ENCODE assay signal across 9 cellular contexts in the genomic region with DNA sequence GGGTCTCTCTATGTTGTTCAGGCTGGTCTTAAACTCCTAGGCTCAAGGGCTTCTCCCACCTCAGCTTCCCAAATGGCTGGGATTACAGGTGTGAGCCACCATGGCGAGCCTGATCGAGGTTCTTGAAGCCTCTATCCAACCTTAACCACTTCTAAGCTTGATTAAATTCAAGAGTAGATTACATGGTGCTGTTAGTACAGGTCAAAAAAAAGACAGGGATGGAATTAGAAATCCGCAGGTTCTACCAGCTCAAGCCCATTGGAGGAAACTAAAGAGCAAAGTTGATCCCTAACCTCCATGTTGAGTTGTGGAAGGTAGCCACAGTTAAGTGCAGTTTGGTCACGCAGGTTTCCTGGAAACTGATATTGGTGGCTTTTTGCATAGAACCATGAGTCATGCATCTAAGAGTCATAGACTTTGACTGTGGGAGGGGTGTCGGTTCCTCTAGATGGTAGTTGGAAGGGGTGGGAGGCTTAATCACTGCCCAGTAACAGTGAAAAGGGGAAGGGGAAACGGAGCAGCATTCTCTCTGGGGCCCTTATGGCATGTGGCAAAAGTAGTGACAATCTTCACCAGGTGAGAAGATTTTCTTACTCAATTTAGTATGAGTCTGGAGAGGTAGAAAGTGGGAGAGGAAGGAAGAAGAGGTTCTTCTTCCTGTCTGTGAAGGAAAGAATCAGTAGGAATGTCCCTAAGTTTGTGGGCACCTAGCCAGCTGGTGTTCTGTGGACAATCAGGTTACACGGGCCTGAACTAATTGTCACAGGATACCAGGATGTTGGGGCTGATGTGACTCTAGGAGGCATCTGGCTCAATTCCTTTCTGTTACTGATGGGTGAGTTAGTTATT. TPM values are rescaled to one million over a fixed set of nuclear protein-coding genes. Genes with fewer than 3 reads are reported as not detected.
DNase-seq lines count a peak whose midpoint lies in the region; FAIRE-seq and TF ChIP-seq lines count a peak whose summit lies in the region.
"Had no signal": no experiment of that assay in that cellular context is flagged by ENCODE, and none has a peak within 500 bp of the region (broad histone marks: within the 10 kb centered on the region; RNA-seq: fewer than 3 reads in every experiment).

No MANE protein-coding gene starts in this region.

- H3K4me1 ChIP-seq in HEK293 (ENCODE audit: control insufficient read depth, insufficient read depth, low read length) (no peaks in the 10 kb centered on the region), OCI-LY7 (ENCODE audit: insufficient read depth, low read length, poor library complexity, severe bottlenecking) (peaks cover 83% of the 10 kb centered on the region)

- H3K9me2 ChIP-seq in OCI-LY7 (ENCODE audit: insufficient read depth, low read length): no peaks in the 10 kb centered on the region

- H4K20me1 ChIP-seq in OCI-LY7 (ENCODE audit: insufficient read depth, low read length): no peaks in the 10 kb centered on the region

- no peak for DNase-seq in GM12892 (ENCODE audit: insufficient read length)
- DNase-seq in OCI-LY7 (ENCODE audit: low spot score): peak; percentile 29
- DNase-seq in stimulated activated CD4-positive, alpha-beta T cell treated with anti-CD3 and anti-CD28 coated beads, TNF-alpha, amount 100 ng/mL, for 1 hour (ENCODE audit: low read depth in 3 of 3, low spot score in 1 of 3): peak in 2 of 3 donors; percentile 10 to 27
- DNase-seq in type B pancreatic cell (ENCODE audit: extremely low spot score, unreplicated experiment): no peak
- no peak for DNase-seq in osteocyte (ENCODE audit: extremely low spot score, unreplicated experiment)
- DNase-seq in T1000 (lab: John Stamatoyannopoulos, UW): no peak

- peak overlapping the region; percentile 100 for H3K27ac Mint-ChIP-seq in activated naive CD4-positive, alpha-beta T cell treated with anti-CD3 and anti-CD28 coated beads, Interleukin-2, amount 50 U/mL, for 24 hours
- H3K27ac Mint-ChIP-seq in type B pancreatic cell: no peak overlapping the region
- no peak overlapping the region for H3K27ac Mint-ChIP-seq in osteocyte (ENCODE audit: unreplicated experiment)

- no peak overlapping the region for H3K4me3 ChIP-seq in HEK293 (ENCODE audit: low read depth, low read length)
- no peak overlapping the region for H3K4me3 ChIP-seq in OCI-LY7 (ENCODE audit: low read depth, low read length, poor library complexity, severe bottlenecking)

- no peaks in the 10 kb centered on the region for H3K9me3 ChIP-seq in HEK293 (ENCODE audit: control insufficient read depth, insufficient read depth, low read depth, low read length)
- H3K9me3 ChIP-seq in OCI-LY7 (ENCODE audit: low read length): peaks cover 8% of the 10 kb centered on the region; the same call in 1 of the 2 replicates

- no peaks in the 10 kb centered on the region for H3K36me3 ChIP-seq in HEK293 (ENCODE audit: control insufficient read depth in 2 of 2, insufficient read depth in 1 of 2, low read length in 2 of 2)
- peaks cover 45% of the 10 kb centered on the region for H3K36me3 ChIP-seq in OCI-LY7 (ENCODE audit: insufficient read depth, low read length)

- peaks cover 41% of the 10 kb centered on the region for H3K36me3 Mint-ChIP-seq in activated naive CD4-positive, alpha-beta T cell treated with anti-CD3 and anti-CD28 coated beads, Interleukin-2, amount 50 U/mL, for 24 hours
- H3K36me3 Mint-ChIP-seq in type B pancreatic cell (no peaks in the 10 kb centered on the region), osteocyte (ENCODE audit: unreplicated experiment) (no peaks in the 10 kb centered on the region)

- H2AFZ ChIP-seq in OCI-LY7 (ENCODE audit: low read length): no peak overlapping the region

- peak overlapping the region; percentile 99 for H3K4me3 Mint-ChIP-seq in activated naive CD4-positive, alpha-beta T cell treated with anti-CD3 and anti-CD28 coated beads, Interleukin-2, amount 50 U/mL, for 24 hours
- no peak overlapping the region for H3K4me3 Mint-ChIP-seq in type B pancreatic cell
- no peak overlapping the region for H3K4me3 Mint-ChIP-seq in osteocyte (ENCODE audit: unreplicated experiment)

- intact Hi-C loops in OCI-LY7 (cut with micrococcal nuclease; ENCODE audit: unreplicated experiment): loop anchor here (10.0 kb wide), 3 partner anchors 525 to 745 kb away; a partner anchor contains a TSS

- peaks cover 82% of the 10 kb centered on the region for H3K4me1 Mint-ChIP-seq in activated naive CD4-positive, alpha-beta T cell treated with anti-CD3 and anti-CD28 coated beads, Interleukin-2, amount 50 U/mL, for 24 hours
- H3K4me1 Mint-ChIP-seq in type B pancreatic cell (ENCODE audit: unreplicated experiment) (no peaks in the 10 kb centered on the region), osteocyte (ENCODE audit: unreplicated experiment) (no peaks in the 10 kb centered on the region)

- POLR2A ChIA-PET in HEK293 (lab: Yijun Ruan, JAX) (interaction anchor here (1.5 kb wide), 1 partner anchor 84 kb away, joined by 4 read pairs; a partner anchor contains a TSS), OCI-LY7 (lab: Charles Lee) (no interaction called here)

- CTCF ChIA-PET in HEK293 (lab: Yijun Ruan, JAX) (interaction anchor here (0.6 to 0.9 kb wide), 2 partner anchors 34 to 151 kb away, joined by 3 to 5 read pairs; no protein-coding TSS in a partner anchor), OCI-LY7 (lab: Charles Lee; ENCODE audit: unreplicated experiment) (no interaction called here)

- H3K27ac ChIP-seq in HEK293 (ENCODE audit: extremely low read depth, low read depth, low read length): no peak overlapping the region
- peak overlapping the region; percentile 13 for H3K27ac ChIP-seq in OCI-LY7 (ENCODE audit: low read depth, low read length, poor library complexity, severe bottlenecking)

- H3K79me2 ChIP-seq in OCI-LY7 (ENCODE audit: insufficient read depth, low read depth, low read length): peaks cover 100% of the 10 kb centered on the region

- peak overlapping the region; percentile 34 for H3K4me2 ChIP-seq in OCI-LY7 (ENCODE audit: low read length)

- H3K27me3 Mint-ChIP-seq in activated naive CD4-positive, alpha-beta T cell treated with anti-CD3 and anti-CD28 coated beads, Interleukin-2, amount 50 U/mL, for 24 hours: no peaks in the 10 kb centered on the region
- H3K27me3 Mint-ChIP-seq in type B pancreatic cell (peaks cover 6% of the 10 kb centered on the region), osteocyte (ENCODE audit: unreplicated experiment) (peaks cover 5% of the 10 kb centered on the region)

- no peaks in the 10 kb centered on the region for H3K9me3 Mint-ChIP-seq in activated naive CD4-positive, alpha-beta T cell treated with anti-CD3 and anti-CD28 coated beads, Interleukin-2, amount 50 U/mL, for 24 hours
- H3K9me3 Mint-ChIP-seq in type B pancreatic cell (no peaks in the 10 kb centered on the region), osteocyte (ENCODE audit: unreplicated experiment) (no peaks in the 10 kb centered on the region)

- peak; percentile 95 for FAIRE-seq in GM12892 (lab: Jason Lieb, UNC)

- BruUV-seq in OCI-LY7 (replicated peaks; lab: Mats Ljungman, UMichigan): no TSS peak

- TF ChIP-seq POLR2A in GM12892 (IDR thresholded peaks at IDR 0.05; ENCODE audit: low read depth, low read length): peak; percentile 54; the same call in 1 of the 2 replicates

- TF ChIP-seq CTCF in HEK293 (tag by site-specific recombination; IDR thresholded peaks at IDR 0.05): no peak
- no peak for TF ChIP-seq CTCF in OCI-LY7 (conservative IDR thresholded peaks at IDR 0.05; ENCODE audit: low read length)
- TF ChIP-seq CTCF in type B pancreatic cell (conservative IDR thresholded peaks at IDR 0.05): no peak
- no peak for TF ChIP-seq CTCF in osteocyte (IDR thresholded peaks at IDR 0.05)

TF ChIP-seq in HEK293, 187 proteins besides CTCF, POLR2A, EP300 and RAD21:
- TF ChIP-seq, protein P1, sequence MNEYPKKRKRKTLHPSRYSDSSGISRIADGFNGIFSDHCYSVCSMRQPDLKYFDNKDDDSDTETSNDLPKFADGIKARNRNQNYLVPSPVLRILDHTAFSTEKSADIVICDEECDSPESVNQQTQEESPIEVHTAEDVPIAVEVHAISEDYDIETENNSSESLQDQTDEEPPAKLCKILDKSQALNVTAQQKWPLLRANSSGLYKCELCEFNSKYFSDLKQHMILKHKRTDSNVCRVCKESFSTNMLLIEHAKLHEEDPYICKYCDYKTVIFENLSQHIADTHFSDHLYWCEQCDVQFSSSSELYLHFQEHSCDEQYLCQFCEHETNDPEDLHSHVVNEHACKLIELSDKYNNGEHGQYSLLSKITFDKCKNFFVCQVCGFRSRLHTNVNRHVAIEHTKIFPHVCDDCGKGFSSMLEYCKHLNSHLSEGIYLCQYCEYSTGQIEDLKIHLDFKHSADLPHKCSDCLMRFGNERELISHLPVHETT (tag by site-specific recombination; IDR thresholded peaks at IDR 0.05): no peak
- TF ChIP-seq ZNF23 (tag by site-specific recombination; IDR thresholded peaks at IDR 0.05; ENCODE audit: borderline replicate concordance): no peak
- 0 out of 2 replicates have a peak, but pooled peaks have one; percentile 11 for TF ChIP-seq ZNF629 (tag by site-specific recombination; IDR thresholded peaks at IDR 0.05)
- no peak for TF ChIP-seq MEIS1 (CRISPR knock-in tag; IDR thresholded peaks at IDR 0.05; ENCODE audit: borderline replicate concordance)
- no peak for TF ChIP-seq ZNF404 (tag by site-specific recombination; IDR thresholded peaks at IDR 0.05)

RNA-seq across cellular contexts. Expression of a gene that starts 7.0 kb away (rescaled TPM):
- 441 TPM for polyA plus RNA-seq in GM12892 (2012; ENCODE audit: missing spikeins)
- total RNA-seq in OCI-LY7 (2014; rRNA removed; shearing (Covaris generic)): 119 and 134 TPM in 2 replicates
- 180 and 186 TPM in 2 replicates for total RNA-seq in OCI-LY7 (2022)
- total RNA-seq in type B pancreatic cell (ENCODE audit: low replicate concordance): not detected in 2 replicates
- not detected in 2 replicates for total RNA-seq in osteocyte
- total RNA-seq: fibroblast of lung had no signal
- polyA plus RNA-seq: fibroblast of lung had no signal

Comparison
In these comparisons a context has a peak if more than half of its experiments do, and no peak if none do; other contexts are left out.
1. DNase-seq: peak in OCI-LY7 (single experiment) and stimulated activated CD4-positive, alpha-beta T cell treated with anti-CD3 and anti-CD28 coated beads, TNF-alpha, amount 100 ng/mL, for 1 hour (2 of 3); none in GM12892 (single experiment), type B pancreatic cell (single experiment), osteocyte (single experiment) and T1000 (single experiment).
2. RNA of a gene that starts 7.0 kb away (total RNA-seq): 119 to 186 TPM in OCI-LY7; not detected in type B pancreatic cell and not detected in osteocyte; every median in the first group is over 100 times any median in the second.